ENCODE assay signal across 12 cellular contexts in genomic region chr1:185721553-185721952, GRCh38. TPM values are rescaled to one million over a fixed set of nuclear protein-coding genes. Genes with fewer than 3 reads are reported as not detected.
DNase-seq lines count a peak whose midpoint lies in the region; ATAC-seq and TF ChIP-seq lines count a peak whose summit lies in the region.
"Had no signal": no experiment of that assay in that cellular context is flagged by ENCODE, and none has a peak within 500 bp of the region (broad histone marks: within the 10 kb centered on the region; RNA-seq: fewer than 3 reads in every experiment).

No MANE protein-coding gene starts in this region.

- no peaks in the 10 kb centered on the region for H3K27me3 ChIP-seq in SK-N-SH (ENCODE audit: insufficient read depth)
- no peaks in the 10 kb centered on the region for H3K27me3 ChIP-seq in mesenchymal stem cell (ENCODE audit: control insufficient read depth in 1 of 2, insufficient read depth in 1 of 2, low read length in 2 of 2)
- no peaks in the 10 kb centered on the region for H3K27me3 ChIP-seq in left lung

- peaks cover 24% of the 10 kb centered on the region for H3F3A ChIP-seq in SK-N-SH (replicated peaks; ENCODE audit: insufficient read depth)

- H3K4me1 ChIP-seq in SK-N-SH (ENCODE audit: control insufficient read depth in 1 of 2, insufficient read depth in 2 of 2, low read depth in 1 of 2, low read length in 1 of 2) (peaks cover 2 to 39% of the 10 kb centered on the region in 2 experiments; a peak in 3 of 4 replicates), HEK293 (ENCODE audit: control insufficient read depth, insufficient read depth, low read length) (no peaks in the 10 kb centered on the region), mesenchymal stem cell (ENCODE audit: control insufficient read depth, insufficient read depth, low read depth, low read length) (peaks cover 2% of the 10 kb centered on the region), left lung (no peaks in the 10 kb centered on the region)
- H3K4me1 ChIP-seq: HAP-1 had no signal

- no peak for TF ChIP-seq EP300 in SK-N-SH (IDR thresholded peaks at IDR 0.05; ENCODE audit: borderline replicate concordance in 1 of 2, low read depth in 1 of 2, low read length in 1 of 2)

- H3K18ac ChIP-seq in mesenchymal stem cell (ENCODE audit: low read depth in 1 of 2, low read length in 2 of 2): no peak overlapping the region

- H4K91ac ChIP-seq in mesenchymal stem cell (ENCODE audit: low read length): no peak overlapping the region

- H2BK12ac ChIP-seq in mesenchymal stem cell (ENCODE audit: low read length in 2 of 2): no peak overlapping the region

- no peak overlapping the region for H3K14ac ChIP-seq in mesenchymal stem cell (ENCODE audit: low read length in 2 of 2)

- no peak overlapping the region for H4K8ac ChIP-seq in mesenchymal stem cell (ENCODE audit: low read length)

- no peak for DNase-seq in SK-N-SH
- DNase-seq in NCI-H69 (lab: John Stamatoyannopoulos, UW): peak; percentile 5
- no peak for DNase-seq in mesenchymal stem cell
- no peak for DNase-seq in left lung
- DNase-seq in activated CD4-positive, alpha-beta T cell treated with anti-CD3 and anti-CD28 coated beads for 48 hours: no peak
- DNase-seq: AML-193; CD4-positive, alpha-beta T cell; KBM-7 had no signal

- H3K4me3 ChIP-seq in SK-N-SH (ENCODE audit: low read depth in 2 of 2, low read length in 1 of 2): no peak overlapping the region
- no peak overlapping the region for H3K4me3 ChIP-seq in HEK293 (ENCODE audit: low read depth, low read length)
- H3K4me3 ChIP-seq in mesenchymal stem cell (ENCODE audit: insufficient read depth in 1 of 2, low read depth in 1 of 2, low read length in 2 of 2): no peak overlapping the region
- H3K4me3 ChIP-seq in left lung: no peak overlapping the region
- H3K4me3 ChIP-seq: HAP-1 had no signal

- ATAC-seq in SK-N-SH treated with all-trans-retinoic acid at 6 μM for 48 hours: no peak
- ATAC-seq in left lung: no peak

- H3K9me2 ChIP-seq in SK-N-SH: no peaks in the 10 kb centered on the region

- H2BK15ac ChIP-seq in mesenchymal stem cell (ENCODE audit: low read depth, poor library complexity, severe bottlenecking): no peak overlapping the region

- H3K36me3 ChIP-seq in SK-N-SH (replicated peaks in 1 of 2; ENCODE audit: control insufficient read depth in 1 of 2, insufficient read depth in 2 of 2, low read length in 1 of 2) (no peaks in the 10 kb centered on the region), HEK293 (ENCODE audit: control insufficient read depth in 2 of 2, insufficient read depth in 1 of 2, low read length in 2 of 2) (no peaks in the 10 kb centered on the region), mesenchymal stem cell (ENCODE audit: control insufficient read depth in 1 of 2, insufficient read depth in 2 of 2, low read depth in 1 of 2, low read length in 2 of 2) (no peaks in the 10 kb centered on the region), left lung (no peaks in the 10 kb centered on the region)
- H3K36me3 ChIP-seq: HAP-1 had no signal

- no peak overlapping the region for H2AK5ac ChIP-seq in mesenchymal stem cell (ENCODE audit: low read length, severe bottlenecking)

- H2AFZ ChIP-seq in SK-N-SH (ENCODE audit: low read depth) (no peak overlapping the region), mesenchymal stem cell (ENCODE audit: low read depth, low read length) (no peak overlapping the region)

- TF ChIP-seq CTCF in SK-N-SH (IDR thresholded peaks at IDR 0.05) (no peak), HEK293 (tag by site-specific recombination; IDR thresholded peaks at IDR 0.05) (no peak), left lung (IDR thresholded peaks at IDR 0.05) (no peak)

- H3K4ac ChIP-seq in mesenchymal stem cell (ENCODE audit: low read depth in 1 of 2, low read length in 2 of 2): no peak overlapping the region

- CTCF ChIA-PET in SK-N-SH (lab: Yijun Ruan, JAX): interaction anchor here (0.6 to 2.5 kb wide), 6 partner anchors 12 to 483 kb away, joined by 3 to 18 read pairs (median 3); partner anchors contain the start of gene HMCN1
- CTCF ChIA-PET in HEK293 (lab: Yijun Ruan, JAX): interaction anchor here (1.0 to 3.7 kb wide), 7 partner anchors 12 to 492 kb away, joined by 3 to 44 read pairs (median 6); partner anchors contain the start of gene HMCN1

- no peaks in the 10 kb centered on the region for H3K9me3 ChIP-seq in SK-N-SH
- no peaks in the 10 kb centered on the region for H3K9me3 ChIP-seq in HEK293 (ENCODE audit: control insufficient read depth, insufficient read depth, low read depth, low read length)
- H3K9me3 ChIP-seq in mesenchymal stem cell (ENCODE audit: control insufficient read depth, low read length): no peaks in the 10 kb centered on the region
- H3K9me3 ChIP-seq in left lung: no peaks in the 10 kb centered on the region
- H3K9me3 ChIP-seq: HAP-1 had no signal

- intact Hi-C loops in left lung (cut with DNase I): loop anchor here in 1 of 2 donors (10.0 kb wide), 1 partner anchor 493 kb away; no protein-coding TSS in a partner anchor

- H3K4me2 ChIP-seq in SK-N-SH (no peak overlapping the region), mesenchymal stem cell (ENCODE audit: low read length, poor library complexity, severe bottlenecking) (no peak overlapping the region)

- H4K20me1 ChIP-seq in SK-N-SH (ENCODE audit: insufficient read depth): no peaks in the 10 kb centered on the region

- H3K9ac ChIP-seq in SK-N-SH (no peak overlapping the region), mesenchymal stem cell (ENCODE audit: low read length) (peak overlapping the region; percentile 73)

- no peaks in the 10 kb centered on the region for H3K79me1 ChIP-seq in mesenchymal stem cell (replicated peaks; ENCODE audit: low read length, poor library complexity, severe bottlenecking)

- no peak overlapping the region for H2BK5ac ChIP-seq in mesenchymal stem cell (ENCODE audit: low read depth, low read length, poor library complexity, severe bottlenecking)

- no peaks in the 10 kb centered on the region for H3K79me2 ChIP-seq in SK-N-SH (ENCODE audit: insufficient read depth)

- no peak overlapping the region for H3K23ac ChIP-seq in mesenchymal stem cell (ENCODE audit: low read length in 2 of 2)

- POLR2A ChIA-PET in SK-N-SH (lab: Yijun Ruan, JAX): no interaction called here
- POLR2A ChIA-PET in HEK293 (lab: Yijun Ruan, JAX): interaction anchor here (1.5 kb wide), 1 partner anchor 13 kb away, joined by 8 read pairs; the partner anchor contains the start of gene HMCN1

- H3K27ac ChIP-seq in SK-N-SH (ENCODE audit: low read depth in 2 of 2, low read length in 1 of 2) (peak overlapping the region in 1 of 2 experiments; percentile 78; a peak in 3 of 4 replicates), HEK293 (ENCODE audit: extremely low read depth, low read depth, low read length) (no peak overlapping the region), mesenchymal stem cell (ENCODE audit: low read length, poor library complexity, severe bottlenecking) (no peak overlapping the region), left lung (no peak overlapping the region)
- H3K27ac ChIP-seq: C4-2B had no signal

- no peak for TF ChIP-seq RAD21 in SK-N-SH (IDR thresholded peaks at IDR 0.05; ENCODE audit: low read length)

- H2BK120ac ChIP-seq in mesenchymal stem cell (ENCODE audit: low read depth, low read length): no peak overlapping the region

TF ChIP-seq in SK-N-SH, 30 proteins besides CTCF, POLR2A, EP300 and RAD21:
- no peak for TF ChIP-seq JUND (IDR thresholded peaks at IDR 0.05)
- peak; percentile 8; the same call in 1 of the 2 replicates for TF ChIP-seq NFIC (IDR thresholded peaks at IDR 0.05; ENCODE audit: borderline replicate concordance)
- no peak for TF ChIP-seq EZH2phosphoT487 (IDR thresholded peaks at IDR 0.05; ENCODE audit: borderline replicate concordance, low read depth)

TF ChIP-seq in SK-N-SH treated with all-trans-retinoic acid at 6 μM for 48 hours, 23 proteins besides CTCF, POLR2A, EP300 and RAD21 (continues in another document):
- TF ChIP-seq PATZ1 (CRISPR knock-in tag; IDR thresholded peaks at IDR 0.05; ENCODE audit: borderline replicate concordance): no peak
- no peak for TF ChIP-seq RARB (CRISPR knock-in tag; IDR thresholded peaks at IDR 0.05)
- TF ChIP-seq ZNF70 (CRISPR knock-in tag; IDR thresholded peaks at IDR 0.05): no peak

TF ChIP-seq in HEK293, 187 proteins besides CTCF, POLR2A, EP300 and RAD21 (continues in another document):
- TF ChIP-seq PRDM1 (tag by site-specific recombination; IDR thresholded peaks at IDR 0.05) (no peak), YY2 (tag by site-specific recombination; IDR thresholded peaks at IDR 0.05) (no peak), KLF1 (tag by site-specific recombination; IDR thresholded peaks at IDR 0.05) (no peak), ZNF223 (tag by site-specific recombination; IDR thresholded peaks at IDR 0.05) (no peak)
- TF ChIP-seq, protein P1, sequence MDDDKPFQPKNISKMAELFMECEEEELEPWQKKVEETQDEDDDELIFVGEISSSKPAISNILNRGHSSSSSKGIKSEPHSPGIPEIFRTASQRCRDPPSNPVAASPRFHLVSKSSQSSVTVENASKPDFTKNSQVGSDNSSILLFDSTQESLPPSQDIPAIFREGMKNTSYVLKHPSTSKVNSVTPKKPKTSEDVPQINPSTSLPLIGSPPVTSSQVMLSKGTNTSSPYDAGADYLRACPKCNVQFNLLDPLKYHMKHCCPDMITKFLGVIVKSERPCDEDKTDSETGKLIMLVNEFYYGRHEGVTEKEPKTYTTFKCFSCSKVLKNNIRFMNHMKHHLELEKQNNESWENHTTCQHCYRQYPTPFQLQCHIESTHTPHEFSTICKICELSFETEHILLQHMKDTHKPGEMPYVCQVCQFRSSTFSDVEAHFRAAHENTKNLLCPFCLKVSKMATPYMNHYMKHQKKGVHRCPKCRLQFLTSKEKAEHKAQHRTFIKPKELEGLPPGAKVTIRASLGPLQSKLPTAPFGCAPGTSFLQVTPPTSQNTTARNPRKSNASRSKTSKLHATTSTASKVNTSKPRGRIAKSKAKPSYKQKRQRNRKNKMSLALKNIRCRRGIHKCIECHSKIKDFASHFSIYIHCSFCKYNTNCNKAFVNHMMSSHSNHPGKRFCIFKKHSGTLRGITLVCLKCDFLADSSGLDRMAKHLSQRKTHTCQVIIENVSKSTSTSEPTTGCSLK (tag by site-specific recombination; IDR thresholded peaks at IDR 0.05): no peak

RNA-seq across cellular contexts. Expression of gene HMCN1, which starts 12.6 kb away (rescaled TPM):
- polyA plus RNA-seq in SK-N-SH (2012; rRNA removed): 59.5 and 92.6 TPM in 2 replicates
- 64.8 and 68.7 TPM in 2 replicates for polyA plus RNA-seq in SK-N-SH (2012; cell fraction: cytosol; rRNA removed)
- polyA plus RNA-seq in SK-N-SH (2012; cell fraction: nucleus; rRNA removed): 64.9 and 147 TPM in 2 replicates
- polyA plus RNA-seq in mesenchymal stem cell (2013, experiment 1 of 2): 5.3 TPM
- 5.1 TPM for polyA plus RNA-seq in mesenchymal stem cell (2013, experiment 2 of 2)
- total RNA-seq in left lung: 10 to 100 TPM; 24.0 to 91.0 TPM
